In genomic region chr3:15982667-15983145, GRCh38 we compare ENCODE assay signal across 8 cellular contexts.
DNase-seq lines count a peak whose midpoint lies in the region; ATAC-seq and TF ChIP-seq lines count a peak whose summit lies in the region.

No MANE protein-coding gene starts in this region.

- H3K9ac ChIP-seq in fibroblast of lung (ENCODE audit: insufficient read depth, low read length) = peak overlapping the region; percentile 9

- BruUV-seq in PC-9 (replicated peaks; lab: Mats Ljungman, UMichigan) = no TSS peak

- H3K36me3 ChIP-seq in PC-9 (ENCODE audit: low read depth) = no peaks in the 10 kb centered on the region
- no peaks in the 10 kb centered on the region for H3K36me3 ChIP-seq in fibroblast of lung (ENCODE audit: control insufficient read depth, insufficient read depth, low read length)
- no peaks in the 10 kb centered on the region for H3K36me3 ChIP-seq in stomach

- H3K4me1 Mint-ChIP-seq in stimulated activated naive B cell treated with anti-CD40 and anti-IgM and Interleukin-4, amounts not matched to agents 10 μg/mL and 1 μg/mL and 100 μg/mL, for 72 hours = no peaks in the 10 kb centered on the region

- TF ChIP-seq CTCF in PC-9 (conservative IDR thresholded peaks at IDR 0.05) (no peak), fibroblast of lung (conservative IDR thresholded peaks at IDR 0.05 in 1 of 2, IDR thresholded peaks at IDR 0.05 in 1 of 2; ENCODE audit: low read depth in 1 of 2, low read length in 2 of 2) (no peak), stomach (IDR thresholded peaks at IDR 0.05) (no peak), coronary artery (IDR thresholded peaks at IDR 0.05) (no peak)

- POLR2A ChIA-PET in PC-9 (lab: Charles Lee; ENCODE audit: unreplicated experiment) = no interaction called here

- H3K4me2 ChIP-seq in PC-9 (peak overlapping the region; percentile 80), fibroblast of lung (ENCODE audit: extremely low read depth, insufficient read depth, low read length) (peak overlapping the region; percentile 59)

- H3F3A ChIP-seq in PC-9 (ENCODE audit: insufficient read depth, low read depth) = peaks cover 31% of the 10 kb centered on the region

- 51 to 72% (median 65%) methylated on average over 10 of the region's 10 CpGs for WGBS in stomach, 5 donors

- peaks cover 0 to 3% of the 10 kb centered on the region in 2 donors for H3K27me3 Mint-ChIP-seq in stimulated activated naive B cell treated with anti-CD40 and anti-IgM and Interleukin-4, amounts not matched to agents 10 μg/mL and 1 μg/mL and 100 μg/mL, for 72 hours

- H3K27me3 ChIP-seq in PC-9 (ENCODE audit: insufficient read depth, low read depth) = no peaks in the 10 kb centered on the region
- H3K27me3 ChIP-seq in fibroblast of lung (ENCODE audit: control insufficient read depth, insufficient read depth, low read length) = no peaks in the 10 kb centered on the region
- no peaks in the 10 kb centered on the region for H3K27me3 ChIP-seq in stomach

- peak overlapping the region; percentile 42 for H2AFZ ChIP-seq in PC-9
- H2AFZ ChIP-seq in fibroblast of lung (ENCODE audit: low read length) = no peak overlapping the region

- intact Hi-C loops in PC-9 (cut with micrococcal nuclease; ENCODE audit: unreplicated experiment) (loop anchor here (5.0 kb wide), 1 partner anchor 125 kb away; no protein-coding TSS in a partner anchor), posterior cingulate gyrus (cut with DNase I) (loop anchor here (5.0 kb wide), 2 partner anchors 50 to 120 kb away; no protein-coding TSS in a partner anchor), stomach (cut with DNase I; ENCODE audit: low total_unique reads) (no loop called here)

- TF ChIP-seq POLR2A in stomach (IDR thresholded peaks at IDR 0.05) = no peak

- peaks cover 8 to 10% of the 10 kb centered on the region in 2 donors for H3K9me3 Mint-ChIP-seq in stimulated activated naive B cell treated with anti-CD40 and anti-IgM and Interleukin-4, amounts not matched to agents 10 μg/mL and 1 μg/mL and 100 μg/mL, for 72 hours

- H3K36me3 Mint-ChIP-seq in stimulated activated naive B cell treated with anti-CD40 and anti-IgM and Interleukin-4, amounts not matched to agents 10 μg/mL and 1 μg/mL and 100 μg/mL, for 72 hours = peaks cover under 1 to 20% of the 10 kb centered on the region in 2 donors

- peak; percentile 99 for DNase-seq in EH (ENCODE audit: low read depth)
- DNase-seq in PC-9 = peak; percentile 69 to 88
- peak; percentile 95 to 98 for DNase-seq in fibroblast of lung (ENCODE audit: low read depth in 2 of 2)
- peak in 8 of 10 donors; percentile 28 to 91 (median 58) for DNase-seq in posterior cingulate gyrus
- no peak for DNase-seq in stimulated activated naive B cell treated with anti-CD40 and anti-IgM and Interleukin-4, amounts not matched to agents 10 μg/mL and 1 μg/mL and 100 μg/mL, for 72 hours
- no peak for DNase-seq in stomach
- no peak for DNase-seq in HuH-7 (ENCODE audit: low spot score)
- no peak for DNase-seq in coronary artery (ENCODE audit: low spot score)

- H3K27ac ChIP-seq in PC-9 (peak overlapping the region; percentile 89), fibroblast of lung (ENCODE audit: insufficient read depth, low read length) (peak overlapping the region; percentile 91), stomach (peak overlapping the region in 2 of 5 donors; percentile 20 to 53), coronary artery (no peak overlapping the region)

- H3K4me3 ChIP-seq in PC-9 = peak overlapping the region; percentile 38; the same call in 1 of the 2 replicates
- H3K4me3 ChIP-seq in fibroblast of lung (replicated peaks in 1 of 4; ENCODE audit: control extremely low read depth in 1 of 4, insufficient read depth in 1 of 4, low read depth in 3 of 4, low read length in 4 of 4) = peak overlapping the region in 2 of 4 experiments; percentile 36 to 48
- H3K4me3 ChIP-seq in stomach = no peak overlapping the region
- H3K4me3 ChIP-seq in coronary artery = no peak overlapping the region

- CTCF ChIA-PET in PC-9 (lab: Charles Lee) = interaction anchor here (0.6 kb wide), 1 partner anchor 205 kb away, joined by 3 read pairs; no protein-coding TSS in a partner anchor

- no peak overlapping the region for H3K27ac Mint-ChIP-seq in stimulated activated naive B cell treated with anti-CD40 and anti-IgM and Interleukin-4, amounts not matched to agents 10 μg/mL and 1 μg/mL and 100 μg/mL, for 72 hours

- peaks cover 27% of the 10 kb centered on the region for H3K4me1 ChIP-seq in PC-9 (replicated peaks; ENCODE audit: insufficient read depth)
- peaks cover 4% of the 10 kb centered on the region for H3K4me1 ChIP-seq in fibroblast of lung (ENCODE audit: control insufficient read depth, extremely low read depth, insufficient read depth, low read length)
- peaks cover 0 to 3% (median 0%) of the 10 kb centered on the region in 4 donors for H3K4me1 ChIP-seq in stomach

- H3K79me2 ChIP-seq in PC-9 (ENCODE audit: low read depth) (no peaks in the 10 kb centered on the region), fibroblast of lung (ENCODE audit: control insufficient read depth, insufficient read depth, low read length) (no peaks in the 10 kb centered on the region)

- no peaks in the 10 kb centered on the region; the same call in 1 of the 2 replicates for H3K9me2 ChIP-seq in PC-9 (ENCODE audit: insufficient read depth)

- H3K9me3 ChIP-seq in PC-9 (ENCODE audit: insufficient read depth, low read depth) (no peaks in the 10 kb centered on the region), fibroblast of lung (ENCODE audit: control insufficient read depth, insufficient read depth, low read depth, low read length) (no peaks in the 10 kb centered on the region), stomach (peaks cover 0 to 9% (median under 1%) of the 10 kb centered on the region in 4 donors)

- H3K4me3 Mint-ChIP-seq in stimulated activated naive B cell treated with anti-CD40 and anti-IgM and Interleukin-4, amounts not matched to agents 10 μg/mL and 1 μg/mL and 100 μg/mL, for 72 hours = no peak overlapping the region

- no peak for ATAC-seq in stimulated activated naive B cell treated with anti-CD40 and anti-IgM and Interleukin-4, amounts not matched to agents 10 μg/mL and 1 μg/mL and 100 μg/mL, for 72 hours (replicated peaks)

- no peak for TF ChIP-seq EP300 in stomach (IDR thresholded peaks at IDR 0.05)

- H4K20me1 ChIP-seq in PC-9 (ENCODE audit: insufficient read depth) = no peaks in the 10 kb centered on the region
- H4K20me1 ChIP-seq in fibroblast of lung (ENCODE audit: control insufficient read depth, extremely low read depth, insufficient read depth, low read length) = no peaks in the 10 kb centered on the region

Comparison
In these comparisons a context has a peak if more than half of its experiments do, and no peak if none do; other contexts are left out.
1. DNase-seq: peak in EH (single experiment), PC-9 (2 of 2), fibroblast of lung (2 of 2) and posterior cingulate gyrus (8 of 10); none in stimulated activated naive B cell treated with anti-CD40 and anti-IgM and Interleukin-4, amounts not matched to agents 10 μg/mL and 1 μg/mL and 100 μg/mL, for 72 hours (single experiment), stomach (single experiment), HuH-7 (single experiment) and coronary artery (single experiment).
2. H3K27ac ChIP-seq: peak in PC-9 (single experiment) and fibroblast of lung (single experiment); none in coronary artery (0 of 2).